16 cellular contexts compared by ENCODE assay signal in genomic region chr22:39296981-39297489, GRCh38. TPM values are rescaled to one million over a fixed set of nuclear protein-coding genes. Genes with fewer than 3 reads are reported as not detected.
DNase-seq lines count a peak whose midpoint lies in the region; ATAC-seq, FAIRE-seq and TF ChIP-seq lines count a peak whose summit lies in the region.
"Had no signal": no experiment of that assay in that cellular context is flagged by ENCODE, and none has a peak within 500 bp of the region (broad histone marks: within the 10 kb centered on the region; RNA-seq: fewer than 3 reads in every experiment).

No MANE protein-coding gene starts in this region.

- no peaks in the 10 kb centered on the region for H3K9me1 ChIP-seq in keratinocyte (ENCODE audit: control insufficient read depth, extremely low read depth, insufficient read depth, low read length)

- peaks cover 5% of the 10 kb centered on the region for H3K9me3 Mint-ChIP-seq in astrocyte (ENCODE audit: unreplicated experiment)
- H3K9me3 Mint-ChIP-seq: IgD-negative memory B cell had no signal

- no peak for TF ChIP-seq POLR2A in gastrocnemius medialis (IDR thresholded peaks at IDR 0.05)

- TF ChIP-seq CTCF in astrocyte (IDR thresholded peaks at IDR 0.05; ENCODE audit: insufficient read depth, low read depth, low read length) (no peak), keratinocyte (optimal IDR thresholded peaks at IDR 0.05 in 1 of 3, IDR thresholded peaks at IDR 0.05 in 1 of 3, conservative IDR thresholded peaks at IDR 0.05 in 1 of 3; ENCODE audit: extremely low read depth in 1 of 3, insufficient read depth in 2 of 3, low read length in 3 of 3) (no peak), gastrocnemius medialis (IDR thresholded peaks at IDR 0.05 in 4 of 5, conservative IDR thresholded peaks at IDR 0.05 in 1 of 5) (no peak)

- H2AFZ ChIP-seq in astrocyte (ENCODE audit: low read depth, low read length) (peak overlapping the region; percentile 32), keratinocyte (ENCODE audit: control insufficient read depth, low read length) (peak overlapping the region; percentile 66), Karpas-422 (ENCODE audit: low read length) (no peak overlapping the region)

- H3K27me3 Mint-ChIP-seq in astrocyte (ENCODE audit: low read depth, unreplicated experiment) = peaks cover 7% of the 10 kb centered on the region
- H3K27me3 Mint-ChIP-seq: type B pancreatic cell had no signal

- ATAC-seq in gastrocnemius medialis = no peak
- ATAC-seq: activated CD8-positive, alpha-beta T cell treated with anti-CD3 and anti-CD28 coated beads, Interleukin-2, amount 10 ng/mL, durations not matched to agents 7 days and 5 days had no signal

- dilution Hi-C loops in keratinocyte (cut with MboI; ENCODE audit: extremely low pct_ligation_motif_present, low sequenced_read_pairs) = no loop called here

- in situ Hi-C loops in gastrocnemius medialis (cut with MboI; ENCODE audit: low sequenced_read_pairs in 4 of 4) = no loop called here

- H3K9me2 ChIP-seq in Karpas-422 (replicated peaks; ENCODE audit: insufficient read depth, low read length) = no peaks in the 10 kb centered on the region

- H3K9me3 ChIP-seq in astrocyte (ENCODE audit: insufficient read depth, low read depth, low read length) = no peaks in the 10 kb centered on the region
- no peaks in the 10 kb centered on the region for H3K9me3 ChIP-seq in keratinocyte (ENCODE audit: control insufficient read depth, low read depth, low read length)
- H3K9me3 ChIP-seq in gastrocnemius medialis = no peaks in the 10 kb centered on the region
- no peaks in the 10 kb centered on the region for H3K9me3 ChIP-seq in Karpas-422 (ENCODE audit: low read length)

- H3K27me3 ChIP-seq in H7 (ENCODE audit: control insufficient read depth, insufficient read depth, low read length) (no peaks in the 10 kb centered on the region), astrocyte (ENCODE audit: insufficient read depth, low read length) (no peaks in the 10 kb centered on the region), keratinocyte (ENCODE audit: control insufficient read depth, extremely low read depth, insufficient read depth, low read length) (no peaks in the 10 kb centered on the region), gastrocnemius medialis (no peaks in the 10 kb centered on the region), Karpas-422 (ENCODE audit: low read length) (no peaks in the 10 kb centered on the region)
- H3K27me3 ChIP-seq: brain microvascular endothelial cell had no signal

- H3K27ac ChIP-seq in astrocyte (ENCODE audit: low read depth, low read length) (no peak overlapping the region), keratinocyte (ENCODE audit: control insufficient read depth, insufficient read depth, low read length) (peak overlapping the region; percentile 49), gastrocnemius medialis (peak overlapping the region; percentile 55 to 66 (median 62)), Karpas-422 (ENCODE audit: low read length) (no peak overlapping the region)
- H3K27ac ChIP-seq: brain microvascular endothelial cell had no signal

- H3K36me3 ChIP-seq in H7 (replicated peaks; ENCODE audit: control insufficient read depth, insufficient read depth, low read length) (no peaks in the 10 kb centered on the region), astrocyte (ENCODE audit: insufficient read depth, low read length) (no peaks in the 10 kb centered on the region), keratinocyte (ENCODE audit: control insufficient read depth in 2 of 2, extremely low read depth in 1 of 2, insufficient read depth in 2 of 2, low read length in 2 of 2) (no peaks in the 10 kb centered on the region), gastrocnemius medialis (no peaks in the 10 kb centered on the region), Karpas-422 (ENCODE audit: insufficient read depth, low read length) (no peaks in the 10 kb centered on the region)
- H3K36me3 ChIP-seq: brain microvascular endothelial cell had no signal

- intact Hi-C loops in gastrocnemius medialis (cut with DNase I; ENCODE audit: low total_unique reads) = no loop called here

- no peaks in the 10 kb centered on the region for H3K36me3 Mint-ChIP-seq in astrocyte (ENCODE audit: low read depth, unreplicated experiment)
- H3K36me3 Mint-ChIP-seq: IgD-negative memory B cell, type B pancreatic cell had no signal

- H3K4me1 Mint-ChIP-seq in astrocyte (ENCODE audit: low read depth, unreplicated experiment) = peaks cover 21% of the 10 kb centered on the region

- H3K4me3 ChIP-seq in H7 (ENCODE audit: insufficient read depth, low read depth, low read length) (no peak overlapping the region), astrocyte (ENCODE audit: insufficient read depth, low read depth, low read length) (no peak overlapping the region), keratinocyte (ENCODE audit: control insufficient read depth in 2 of 3, extremely low read depth in 1 of 3, insufficient read depth in 2 of 3, low read depth in 1 of 3, low read length in 3 of 3) (no peak overlapping the region), gastrocnemius medialis (no peak overlapping the region), Karpas-422 (ENCODE audit: low read length) (no peak overlapping the region)

- H3K4me1 ChIP-seq in astrocyte (ENCODE audit: insufficient read depth, low read length) (peaks cover 33% of the 10 kb centered on the region), keratinocyte (ENCODE audit: control insufficient read depth, extremely low read depth, insufficient read depth, low read length) (peaks cover 53% of the 10 kb centered on the region), gastrocnemius medialis (peaks cover 31 to 48% of the 10 kb centered on the region in 2 donors), Karpas-422 (ENCODE audit: low read length) (peaks cover 11% of the 10 kb centered on the region)

- H3K4me3 Mint-ChIP-seq in astrocyte (ENCODE audit: unreplicated experiment) = no peak overlapping the region
- H3K4me3 Mint-ChIP-seq: activated CD8-positive, alpha-beta T cell treated with anti-CD3 and anti-CD28 coated beads, Interleukin-2, amount 10 ng/mL, durations not matched to agents 7 days and 5 days; IgD-negative memory B cell had no signal

- no peak overlapping the region for H3K27ac Mint-ChIP-seq in astrocyte (ENCODE audit: unreplicated experiment)

- FAIRE-seq in astrocyte (lab: Jason Lieb, UNC) (no peak), keratinocyte (lab: Jason Lieb, UNC) (peak; percentile 52)

- peak; percentile 73 for DNase-seq in H7
- no peak for DNase-seq in astrocyte (ENCODE audit: low read depth)
- DNase-seq in keratinocyte (ENCODE audit: low read depth, low spot score) = no peak
- no peak for DNase-seq in gastrocnemius medialis
- DNase-seq in H4 (ENCODE audit: low spot score) = no peak
- DNase-seq in activated naive CD4-positive, alpha-beta T cell (lab: John Stamatoyannopoulos, UW) = no peak
- no peak for DNase-seq in DMS79 (lab: John Stamatoyannopoulos, UW)
- DNase-seq in Karpas-422 = no peak
- DNase-seq: activated CD8-positive, alpha-beta T cell treated with anti-CD3 and anti-CD28 coated beads, Interleukin-2, amount 10 ng/mL, durations not matched to agents 7 days and 5 days; activated gamma-delta T cell; brain microvascular endothelial cell; NCI-H1417 treated with DMSO at 0.1 percent for 48 hours; NCI-H774; nucleus accumbens had no signal

- H3K79me2 ChIP-seq in astrocyte (ENCODE audit: insufficient read depth, low read length) (no peaks in the 10 kb centered on the region), keratinocyte (ENCODE audit: control insufficient read depth, insufficient read depth, low read length) (no peaks in the 10 kb centered on the region), Karpas-422 (ENCODE audit: low read length) (no peaks in the 10 kb centered on the region)

- H3K9ac ChIP-seq in astrocyte (ENCODE audit: low read length) = no peak overlapping the region
- peak overlapping the region; percentile 60 for H3K9ac ChIP-seq in keratinocyte (ENCODE audit: control insufficient read depth, extremely low read depth, insufficient read depth, low read length)
- H3K9ac ChIP-seq in Karpas-422 (ENCODE audit: low read length) = no peak overlapping the region

- H3K4me2 ChIP-seq in astrocyte (ENCODE audit: low read length) = peak overlapping the region; percentile 13
- peak overlapping the region; percentile 3 for H3K4me2 ChIP-seq in keratinocyte (ENCODE audit: control insufficient read depth, extremely low read depth, insufficient read depth, low read depth, low read length)
- no peak overlapping the region for H3K4me2 ChIP-seq in Karpas-422 (ENCODE audit: low read depth, low read length, poor library complexity, severe bottlenecking)

- H4K20me1 ChIP-seq in astrocyte (ENCODE audit: insufficient read depth, low read length) (no peaks in the 10 kb centered on the region), keratinocyte (ENCODE audit: control insufficient read depth, extremely low read depth, insufficient read depth, low read length) (no peaks in the 10 kb centered on the region), Karpas-422 (ENCODE audit: insufficient read depth, low read depth, low read length) (no peaks in the 10 kb centered on the region)

RNA-seq across cellular contexts. Expression of gene RPL3, which starts 22.4 kb away (rescaled TPM):
- 3,029 and 3,176 TPM in 2 replicates for total RNA-seq in H7 (2014; rRNA removed; shearing (Covaris generic))
- total RNA-seq in astrocyte (1,056 and 1,182 TPM in 2 replicates), gastrocnemius medialis (100 to 1,000 TPM; 261 to 680 (median 391) TPM)
- 2,424 to 2,611 TPM (median 2,538 TPM) in 3 replicates for polyA plus RNA-seq in keratinocyte
- 2,618 TPM for polyA plus RNA-seq in keratinocyte (2011; ENCODE audit: low read depth)
- polyA plus RNA-seq in keratinocyte (2011; cell fraction: cytosol; rRNA removed) = 2,037 and 2,979 TPM in 2 replicates
- polyA plus RNA-seq in keratinocyte (2011; cell fraction: nucleus; rRNA removed) = 1,267 and 1,276 TPM in 2 replicates
- 2,146 and 2,726 TPM in 2 replicates for polyA plus RNA-seq in keratinocyte (2012; ENCODE audit: low replicate concordance)
- 1,617 to 1,755 TPM (median 1,669 TPM) in 3 replicates for polyA minus RNA-seq in keratinocyte
- polyA minus RNA-seq in keratinocyte (2011; cell fraction: cytosol; rRNA and poly(A)+ RNA removed) = 2,002 TPM
- 534 and 588 TPM in 2 replicates for polyA minus RNA-seq in keratinocyte (2011; cell fraction: nucleus; rRNA and poly(A)+ RNA removed)
- total RNA-seq in H4 (2014; rRNA removed; shearing (Covaris generic)) = 2,177 and 2,312 TPM in 2 replicates
- 1,770 and 3,552 TPM in 2 replicates for total RNA-seq in Karpas-422 (2014; rRNA removed; shearing (Covaris generic); ENCODE audit: low replicate concordance)

RNA-seq across cellular contexts. Expression of gene PDGFB, which starts 52.3 kb away (rescaled TPM):
- 7.2 and 8.5 TPM in 2 replicates for total RNA-seq in H7 (2014; rRNA removed; shearing (Covaris generic))
- total RNA-seq in astrocyte = 17.0 and 27.3 TPM in 2 replicates
- 4.3 to 10.3 TPM (median 6.0 TPM) in 3 replicates for polyA plus RNA-seq in keratinocyte
- 4.1 TPM for polyA plus RNA-seq in keratinocyte (2011; ENCODE audit: low read depth)
- 5.7 and 7.5 TPM in 2 replicates for polyA plus RNA-seq in keratinocyte (2011; cell fraction: cytosol; rRNA removed)
- 13.7 and 15.8 TPM in 2 replicates for polyA plus RNA-seq in keratinocyte (2011; cell fraction: nucleus; rRNA removed)
- 2.2 and 8.5 TPM in 2 replicates for polyA plus RNA-seq in keratinocyte (2012; ENCODE audit: low replicate concordance)
- 4.4 to 17.7 TPM (median 4.6 TPM) in 3 replicates for polyA minus RNA-seq in keratinocyte
- 9.4 TPM for polyA minus RNA-seq in keratinocyte (2011; cell fraction: cytosol; rRNA and poly(A)+ RNA removed)
- 9.4 and 9.9 TPM in 2 replicates for polyA minus RNA-seq in keratinocyte (2011; cell fraction: nucleus; rRNA and poly(A)+ RNA removed)
- total RNA-seq in gastrocnemius medialis = 10 to 100 TPM in 1 of 4 donors, 1 to 10 TPM in 3; 6.0 to 20.0 (median 8.9) TPM
- total RNA-seq in H4 (2014; rRNA removed; shearing (Covaris generic)) = 0.14 TPM in 1 of 2 replicates, not detected in the other
- total RNA-seq in Karpas-422 (2014; rRNA removed; shearing (Covaris generic); ENCODE audit: low replicate concordance) = 0.43 and 2.9 TPM in 2 replicates

RNA-seq across cellular contexts. Expression of gene SYNGR1, which starts 52.8 kb away (rescaled TPM):
- 24.4 and 37.9 TPM in 2 replicates for total RNA-seq in H7 (2014; rRNA removed; shearing (Covaris generic))
- total RNA-seq in astrocyte = 12.0 and 14.1 TPM in 2 replicates
- 0.63 to 1.4 TPM (median 0.76 TPM) in 3 replicates for polyA plus RNA-seq in keratinocyte
- 0.67 TPM for polyA plus RNA-seq in keratinocyte (2011; ENCODE audit: low read depth)
- 1.2 and 2.7 TPM in 2 replicates for polyA plus RNA-seq in keratinocyte (2011; cell fraction: cytosol; rRNA removed)
- polyA plus RNA-seq in keratinocyte (2011; cell fraction: nucleus; rRNA removed) = 1.5 and 2.7 TPM in 2 replicates
- polyA plus RNA-seq in keratinocyte (2012; ENCODE audit: low replicate concordance) = 0.78 and 2.2 TPM in 2 replicates
- polyA minus RNA-seq in keratinocyte = 0.54 to 1.9 TPM (median 0.56 TPM) in 3 replicates
- 1.5 TPM for polyA minus RNA-seq in keratinocyte (2011; cell fraction: cytosol; rRNA and poly(A)+ RNA removed)
- 0.62 and 1.3 TPM in 2 replicates for polyA minus RNA-seq in keratinocyte (2011; cell fraction: nucleus; rRNA and poly(A)+ RNA removed)
- total RNA-seq in gastrocnemius medialis = 10 to 100 TPM in 2 of 4 donors, 1 to 10 TPM in 2; 2.8 to 17.2 (median 9.7) TPM
- 19.9 and 23.0 TPM in 2 replicates for total RNA-seq in H4 (2014; rRNA removed; shearing (Covaris generic))
- total RNA-seq in Karpas-422 (2014; rRNA removed; shearing (Covaris generic); ENCODE audit: low replicate concordance) = 37.2 and 47.7 TPM in 2 replicates

Comparison
In these comparisons a context has a peak if more than half of its experiments do, and no peak if none do; other contexts are left out.
1. H3K27ac ChIP-seq: peak in keratinocyte (single experiment) and gastrocnemius medialis (4 of 4); none in astrocyte (single experiment) and Karpas-422 (single experiment).